ENCODE assay signal across 21 cellular contexts in the genomic region with DNA sequence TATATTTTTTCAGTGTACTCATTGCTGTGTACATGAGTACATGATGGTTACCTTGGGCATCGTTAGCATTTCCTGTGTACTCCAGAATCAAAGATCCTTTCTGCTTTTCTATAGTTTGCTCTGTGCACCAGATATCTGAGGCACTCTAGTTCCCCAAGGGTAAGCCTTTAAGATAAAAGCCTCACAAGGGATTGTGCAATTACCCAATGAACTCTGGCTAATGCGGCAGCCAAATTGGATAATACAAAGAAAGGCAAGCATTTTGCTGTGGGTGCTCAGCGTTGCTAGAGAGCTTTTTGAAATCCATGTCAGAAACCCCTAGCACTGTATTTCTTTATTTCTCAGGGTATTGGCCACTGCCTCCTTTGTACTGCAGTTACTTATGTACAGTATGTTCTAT. TPM values are rescaled to one million over a fixed set of nuclear protein-coding genes. Genes with fewer than 3 reads are reported as not detected.
DNase-seq lines count a peak whose midpoint lies in the region; ATAC-seq and TF ChIP-seq lines count a peak whose summit lies in the region.
"Had no signal": no experiment of that assay in that cellular context is flagged by ENCODE, and none has a peak within 500 bp of the region (broad histone marks: within the 10 kb centered on the region; RNA-seq: fewer than 3 reads in every experiment).

No MANE protein-coding gene starts in this region.

- H3K4me3 ChIP-seq in BE2C (ENCODE audit: low read depth, low read length): 0 out of 2 replicates have a peak overlapping the region, but pooled peaks have one; percentile 1
- H3K4me3 ChIP-seq in HL-60 (replicated peaks; ENCODE audit: insufficient read depth, low read length): no peak overlapping the region
- H3K4me3 ChIP-seq: ascending aorta, lung, prostate gland, thyroid gland had no signal

- peak; percentile 14 for ATAC-seq in left ventricle myocardium superior
- no peak for ATAC-seq in activated CD4-positive, CD25-positive, alpha-beta regulatory T cell treated with anti-CD3 and anti-CD28 coated beads, Interleukin-2, amount 50 U/mL, for 24 hours
- no peak for ATAC-seq in activated T-cell treated with anti-CD3 and anti-CD28 coated beads, Interleukin-2, amount 50 U/mL, for 4 hours
- ATAC-seq: naive thymus-derived CD4-positive, alpha-beta T cell; stimulated activated memory B cell treated with anti-CD40 and anti-IgM and Interleukin-4, amounts not matched to agents 10 μg/mL and 1 μg/mL and 100 μg/mL, for 72 hours had no signal

- H3K9me3 ChIP-seq in BE2C: no peaks in the 10 kb centered on the region
- H3K9me3 ChIP-seq: ascending aorta, prostate gland, thyroid gland had no signal

- no peaks in the 10 kb centered on the region for H3K27me3 Mint-ChIP-seq in activated T-cell treated with anti-CD3 and anti-CD28 coated beads, Interleukin-2, amount 50 U/mL, for 4 hours (ENCODE audit: low read depth)
- H3K27me3 Mint-ChIP-seq: naive thymus-derived CD4-positive, alpha-beta T cell had no signal

- no peak overlapping the region for H3K27ac ChIP-seq in HL-60 (replicated peaks)
- H3K27ac ChIP-seq: ascending aorta, prostate gland, thyroid gland had no signal

- H3K4me3 Mint-ChIP-seq in activated T-cell treated with anti-CD3 and anti-CD28 coated beads, Interleukin-2, amount 50 U/mL, for 4 hours: no peak overlapping the region
- H3K4me3 Mint-ChIP-seq: stimulated activated memory B cell treated with anti-CD40 and anti-IgM and Interleukin-4, amounts not matched to agents 10 μg/mL and 1 μg/mL and 100 μg/mL, for 72 hours had no signal

- no peaks in the 10 kb centered on the region for H3K36me3 ChIP-seq in BE2C
- H3K36me3 ChIP-seq: ascending aorta, prostate gland, thyroid gland had no signal

- in situ Hi-C loops in SK-MEL-5 (cut with HindIII; ENCODE audit: low pct_unique_long_range_greater_than_20kb, low sequenced_read_pairs): no loop called here

- TF ChIP-seq CTCF in BE2C (IDR thresholded peaks at IDR 0.05; ENCODE audit: low read depth, low read length) (no peak), HL-60 (IDR thresholded peaks at IDR 0.05; ENCODE audit: insufficient read depth, low read length) (no peak)

- intact Hi-C loops in left ventricle myocardium superior (cut with micrococcal nuclease): no loop called here

- H3K4me1 Mint-ChIP-seq in activated T-cell treated with anti-CD3 and anti-CD28 coated beads, Interleukin-2, amount 50 U/mL, for 4 hours (ENCODE audit: low read depth): peaks cover 67% of the 10 kb centered on the region

- DNase-seq in BE2C (peak; percentile 41), HL-60 (ENCODE audit: low read depth in 1 of 2, low spot score in 1 of 2) (peak; percentile 41 to 71), SK-MEL-5 (ENCODE audit: low read depth, low spot score) (peak; percentile 31), left ventricle myocardium superior (no peak), DMS153 treated with DMSO at 0.1 percent for 48 hours (lab: John Stamatoyannopoulos, UW; ENCODE audit: unreplicated experiment) (no peak), medulla oblongata (ENCODE audit: extremely low spot score) (no peak)
- DNase-seq in activated T-cell treated with anti-CD3 and anti-CD28 coated beads, Interleukin-2, amount 50 U/mL, for 4 hours: no peak
- DNase-seq: activated gamma-delta T cell treated with Interleukin-2 at 50 U/mL for 16 hours; IMR-90; naive thymus-derived CD4-positive, alpha-beta T cell; NCI-H1092; NCI-H446 treated with DMSO at 0.1 percent for 48 hours; SHP77 treated with DMSO at 0.1 percent for 48 hours; stimulated activated CD4-positive, alpha-beta T cell treated with anti-CD3 and anti-CD28 coated beads, Interleukin-12 subunit alpha, Interleukin-12 subunit beta, amount 100 ng/mL, for 4 hours; T1000; thyroid gland had no signal

- no peaks in the 10 kb centered on the region for H3K9me3 Mint-ChIP-seq in activated T-cell treated with anti-CD3 and anti-CD28 coated beads, Interleukin-2, amount 50 U/mL, for 4 hours
- H3K9me3 Mint-ChIP-seq: stimulated activated memory B cell treated with anti-CD40 and anti-IgM and Interleukin-4, amounts not matched to agents 10 μg/mL and 1 μg/mL and 100 μg/mL, for 72 hours had no signal

- H3K4me1 ChIP-seq in BE2C: peaks cover 34% of the 10 kb centered on the region
- H3K4me1 ChIP-seq: ascending aorta, prostate gland had no signal

- H3K27me3 ChIP-seq in BE2C (no peaks in the 10 kb centered on the region), HL-60 (ENCODE audit: insufficient read depth, poor library complexity, severe bottlenecking) (no peaks in the 10 kb centered on the region)
- H3K27me3 ChIP-seq: ascending aorta, thyroid gland had no signal

- no peaks in the 10 kb centered on the region for H3K36me3 Mint-ChIP-seq in activated T-cell treated with anti-CD3 and anti-CD28 coated beads, Interleukin-2, amount 50 U/mL, for 4 hours (ENCODE audit: insufficient read depth)
- H3K36me3 Mint-ChIP-seq: stimulated activated memory B cell treated with anti-CD40 and anti-IgM and Interleukin-4, amounts not matched to agents 10 μg/mL and 1 μg/mL and 100 μg/mL, for 72 hours had no signal

RNA-seq across cellular contexts. Expression of a gene that starts 2.9 kb away (rescaled TPM):
- 2.2 TPM for polyA plus RNA-seq in BE2C (2012; ENCODE audit: insufficient read depth, insufficient read length, low read depth)
- total RNA-seq in SK-MEL-5 (2014; rRNA removed; shearing (Covaris generic)): 19.3 and 23.6 TPM in 2 replicates
- 4.7 and 7.5 TPM in 2 replicates for polyA plus RNA-seq in SK-MEL-5 (2015; cell fraction: cytosol; rRNA removed)
- 7.8 and 11.2 TPM in 2 replicates for polyA plus RNA-seq in SK-MEL-5 (2015; cell fraction: nucleus; rRNA removed)
- 5.0 TPM for total RNA-seq in left ventricle myocardium superior
- total RNA-seq in activated T-cell treated with anti-CD3 and anti-CD28 coated beads, Interleukin-2, amount 50 U/mL, for 4 hours: under 1 TPM; 0.40 to 0.53 (median 0.43) TPM
- total RNA-seq: IMR-90 had no signal
- polyA plus RNA-seq: IMR-90 had no signal

Comparison
In these comparisons a context has a peak if more than half of its experiments do, and no peak if none do; other contexts are left out.
1. DNase-seq: peak in BE2C (single experiment), HL-60 (2 of 2) and SK-MEL-5 (single experiment); none in left ventricle myocardium superior (single experiment), activated T-cell treated with anti-CD3 and anti-CD28 coated beads, Interleukin-2, amount 50 U/mL, for 4 hours (single experiment), DMS153 treated with DMSO at 0.1 percent for 48 hours (single experiment) and medulla oblongata (single experiment).